In the genomic region with DNA sequence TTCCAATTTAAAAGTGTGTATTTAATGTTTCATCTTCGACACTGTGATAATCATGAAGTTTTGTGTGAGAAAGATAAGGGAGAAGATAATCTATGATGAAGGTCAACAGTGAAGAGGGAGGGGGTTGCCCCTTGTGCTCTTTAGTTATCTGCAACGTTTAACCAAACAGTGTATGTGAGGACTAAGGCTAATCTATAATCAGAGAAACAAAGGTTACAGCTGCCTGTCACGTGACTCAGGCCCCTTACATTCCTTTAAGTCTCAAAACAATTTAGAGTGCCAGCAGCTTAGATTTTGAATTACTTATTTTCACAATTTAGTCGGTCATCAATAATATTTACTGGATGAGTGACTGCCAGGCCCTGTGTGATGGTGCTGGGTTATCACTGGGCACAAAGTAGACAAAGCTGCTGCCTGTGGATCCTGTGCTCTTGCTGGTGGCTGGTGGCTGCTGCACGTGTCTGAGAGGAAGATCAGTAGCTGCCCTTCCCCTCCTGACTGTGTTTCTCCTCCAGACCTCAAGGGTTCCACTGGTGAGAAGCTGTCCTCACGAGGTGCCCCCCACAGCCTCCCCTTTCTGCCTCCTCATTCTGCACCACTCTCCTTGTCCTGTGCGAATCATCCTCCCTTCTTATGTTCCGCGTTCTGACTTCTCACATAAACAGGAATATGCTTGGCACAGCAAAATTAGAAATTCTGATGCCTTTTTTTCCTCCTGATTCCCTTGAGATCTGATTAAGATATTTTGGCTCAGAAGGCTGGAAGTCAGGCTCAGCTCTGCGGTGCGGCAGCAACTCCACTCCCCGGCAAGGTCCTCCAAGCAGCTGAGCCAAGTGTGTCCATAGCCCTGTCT, we compare ENCODE assay signal across 2 cellular contexts.
TF ChIP-seq lines count a peak whose summit lies in the region.

No MANE protein-coding gene starts in this region.

TF ChIP-seq in K562, 482 proteins besides CTCF, POLR2A, EP300 and RAD21:
- TF ChIP-seq RAD51 (IDR thresholded peaks at IDR 0.05; ENCODE audit: borderline replicate concordance, low read depth) (peak; percentile 65; the same call in 1 of the 2 replicates), ELF2 (CRISPR knock-in tag; IDR thresholded peaks at IDR 0.05) (no peak)
- TF ChIP-seq, protein P1, sequence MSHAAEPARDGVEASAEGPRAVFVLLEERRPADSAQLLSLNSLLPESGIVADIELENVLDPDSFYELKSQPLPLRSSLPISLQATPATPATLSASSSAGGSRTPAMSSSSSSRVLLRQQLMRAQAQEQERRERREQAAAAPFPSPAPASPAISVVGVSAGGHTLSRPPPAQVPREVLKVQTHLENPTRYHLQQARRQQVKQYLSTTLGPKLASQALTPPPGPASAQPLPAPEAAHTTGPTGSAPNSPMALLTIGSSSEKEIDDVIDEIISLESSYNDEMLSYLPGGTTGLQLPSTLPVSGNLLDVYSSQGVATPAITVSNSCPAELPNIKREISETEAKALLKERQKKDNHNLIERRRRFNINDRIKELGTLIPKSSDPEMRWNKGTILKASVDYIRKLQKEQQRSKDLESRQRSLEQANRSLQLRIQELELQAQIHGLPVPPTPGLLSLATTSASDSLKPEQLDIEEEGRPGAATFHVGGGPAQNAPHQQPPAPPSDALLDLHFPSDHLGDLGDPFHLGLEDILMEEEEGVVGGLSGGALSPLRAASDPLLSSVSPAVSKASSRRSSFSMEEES (CRISPR knock-in tag; IDR thresholded peaks at IDR 0.05), result peak; percentile 91
- TF ChIP-seq, protein P2, sequence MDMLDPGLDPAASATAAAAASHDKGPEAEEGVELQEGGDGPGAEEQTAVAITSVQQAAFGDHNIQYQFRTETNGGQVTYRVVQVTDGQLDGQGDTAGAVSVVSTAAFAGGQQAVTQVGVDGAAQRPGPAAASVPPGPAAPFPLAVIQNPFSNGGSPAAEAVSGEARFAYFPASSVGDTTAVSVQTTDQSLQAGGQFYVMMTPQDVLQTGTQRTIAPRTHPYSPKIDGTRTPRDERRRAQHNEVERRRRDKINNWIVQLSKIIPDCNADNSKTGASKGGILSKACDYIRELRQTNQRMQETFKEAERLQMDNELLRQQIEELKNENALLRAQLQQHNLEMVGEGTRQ (CRISPR knock-in tag; IDR thresholded peaks at IDR 0.05), result peak; percentile 45; the same call in 1 of the 2 replicates

TF ChIP-seq in HepG2, 621 proteins besides CTCF, POLR2A, EP300 and RAD21 (continues in another document):
- TF ChIP-seq HOXD1 (CRISPR knock-in tag; IDR thresholded peaks at IDR 0.05) (no peak), CEBPG (CRISPR knock-in tag; IDR thresholded peaks at IDR 0.05) (peak; percentile 32; the same call in 1 of the 2 replicates), THAP11 (CRISPR knock-in tag; IDR thresholded peaks at IDR 0.05) (no peak), ZNF350 (CRISPR knock-in tag; IDR thresholded peaks at IDR 0.05; ENCODE audit: borderline replicate concordance, low read depth) (no peak), HOXA3 (CRISPR knock-in tag; IDR thresholded peaks at IDR 0.05) (0 out of 2 replicates have a peak, but pooled peaks have one; percentile 14), DR1 (CRISPR knock-in tag; IDR thresholded peaks at IDR 0.05) (no peak), MED13 (CRISPR knock-in tag; IDR thresholded peaks at IDR 0.05) (no peak), SMAD3 (CRISPR knock-in tag; IDR thresholded peaks at IDR 0.05) (0 out of 2 replicates have a peak, but pooled peaks have one; percentile 18), BCL6 (CRISPR knock-in tag; IDR thresholded peaks at IDR 0.05) (peak; percentile 74), SAFB2 (CRISPR knock-in tag; IDR thresholded peaks at IDR 0.05; ENCODE audit: borderline replicate concordance, low read depth) (no peak), ZNF274 (CRISPR knock-in tag; IDR thresholded peaks at IDR 0.05) (no peak), RNF2 (conservative IDR thresholded peaks at IDR 0.05; ENCODE audit: low read depth) (no peak), ZSCAN30 (CRISPR knock-in tag; IDR thresholded peaks at IDR 0.05) (no peak), SOX6 (IDR thresholded peaks at IDR 0.05) (no peak), SOX6 (CRISPR knock-in tag; IDR thresholded peaks at IDR 0.05) (peak; percentile 98), SOX5 (CRISPR knock-in tag; IDR thresholded peaks at IDR 0.05; ENCODE audit: borderline replicate concordance) (peak; percentile 89), HOXA9 (CRISPR knock-in tag; IDR thresholded peaks at IDR 0.05; ENCODE audit: borderline replicate concordance) (no peak), MTF2 (CRISPR knock-in tag; IDR thresholded peaks at IDR 0.05; ENCODE audit: borderline replicate concordance) (no peak), RFX1 (IDR thresholded peaks at IDR 0.05) (no peak), SIX4 (CRISPR knock-in tag; IDR thresholded peaks at IDR 0.05) (no peak), PHF5A (CRISPR knock-in tag; IDR thresholded peaks at IDR 0.05; ENCODE audit: low read depth, unreplicated experiment) (no peak), ZNF180 (CRISPR knock-in tag; IDR thresholded peaks at IDR 0.05; ENCODE audit: borderline replicate concordance, low read depth) (no peak), FOXK2 (IDR thresholded peaks at IDR 0.05) (0 out of 2 replicates have a peak, but pooled peaks have one; percentile 21), MZF1 (CRISPR knock-in tag; IDR thresholded peaks at IDR 0.05; ENCODE audit: borderline replicate concordance) (no peak), ZNF549 (CRISPR knock-in tag; IDR thresholded peaks at IDR 0.05) (no peak)
- TF ChIP-seq, protein P3, sequence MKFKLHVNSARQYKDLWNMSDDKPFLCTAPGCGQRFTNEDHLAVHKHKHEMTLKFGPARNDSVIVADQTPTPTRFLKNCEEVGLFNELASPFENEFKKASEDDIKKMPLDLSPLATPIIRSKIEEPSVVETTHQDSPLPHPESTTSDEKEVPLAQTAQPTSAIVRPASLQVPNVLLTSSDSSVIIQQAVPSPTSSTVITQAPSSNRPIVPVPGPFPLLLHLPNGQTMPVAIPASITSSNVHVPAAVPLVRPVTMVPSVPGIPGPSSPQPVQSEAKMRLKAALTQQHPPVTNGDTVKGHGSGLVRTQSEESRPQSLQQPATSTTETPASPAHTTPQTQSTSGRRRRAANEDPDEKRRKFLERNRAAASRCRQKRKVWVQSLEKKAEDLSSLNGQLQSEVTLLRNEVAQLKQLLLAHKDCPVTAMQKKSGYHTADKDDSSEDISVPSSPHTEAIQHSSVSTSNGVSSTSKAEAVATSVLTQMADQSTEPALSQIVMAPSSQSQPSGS (CRISPR knock-in tag; IDR thresholded peaks at IDR 0.05), result no peak
- TF ChIP-seq, protein P4, sequence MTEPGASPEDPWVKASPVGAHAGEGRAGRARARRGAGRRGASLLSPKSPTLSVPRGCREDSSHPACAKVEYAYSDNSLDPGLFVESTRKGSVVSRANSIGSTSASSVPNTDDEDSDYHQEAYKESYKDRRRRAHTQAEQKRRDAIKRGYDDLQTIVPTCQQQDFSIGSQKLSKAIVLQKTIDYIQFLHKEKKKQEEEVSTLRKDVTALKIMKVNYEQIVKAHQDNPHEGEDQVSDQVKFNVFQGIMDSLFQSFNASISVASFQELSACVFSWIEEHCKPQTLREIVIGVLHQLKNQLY (CRISPR knock-in tag; IDR thresholded peaks at IDR 0.05), result peak; percentile 97
- TF ChIP-seq, protein P5, sequence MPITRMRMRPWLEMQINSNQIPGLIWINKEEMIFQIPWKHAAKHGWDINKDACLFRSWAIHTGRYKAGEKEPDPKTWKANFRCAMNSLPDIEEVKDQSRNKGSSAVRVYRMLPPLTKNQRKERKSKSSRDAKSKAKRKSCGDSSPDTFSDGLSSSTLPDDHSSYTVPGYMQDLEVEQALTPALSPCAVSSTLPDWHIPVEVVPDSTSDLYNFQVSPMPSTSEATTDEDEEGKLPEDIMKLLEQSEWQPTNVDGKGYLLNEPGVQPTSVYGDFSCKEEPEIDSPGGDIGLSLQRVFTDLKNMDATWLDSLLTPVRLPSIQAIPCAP (CRISPR knock-in tag; IDR thresholded peaks at IDR 0.05; ENCODE audit: low read depth), result no peak
- TF ChIP-seq, protein P6, sequence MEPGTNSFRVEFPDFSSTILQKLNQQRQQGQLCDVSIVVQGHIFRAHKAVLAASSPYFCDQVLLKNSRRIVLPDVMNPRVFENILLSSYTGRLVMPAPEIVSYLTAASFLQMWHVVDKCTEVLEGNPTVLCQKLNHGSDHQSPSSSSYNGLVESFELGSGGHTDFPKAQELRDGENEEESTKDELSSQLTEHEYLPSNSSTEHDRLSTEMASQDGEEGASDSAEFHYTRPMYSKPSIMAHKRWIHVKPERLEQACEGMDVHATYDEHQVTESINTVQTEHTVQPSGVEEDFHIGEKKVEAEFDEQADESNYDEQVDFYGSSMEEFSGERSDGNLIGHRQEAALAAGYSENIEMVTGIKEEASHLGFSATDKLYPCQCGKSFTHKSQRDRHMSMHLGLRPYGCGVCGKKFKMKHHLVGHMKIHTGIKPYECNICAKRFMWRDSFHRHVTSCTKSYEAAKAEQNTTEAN (CRISPR knock-in tag; conservative IDR thresholded peaks at IDR 0.05), result no peak
- TF ChIP-seq, protein P7, sequence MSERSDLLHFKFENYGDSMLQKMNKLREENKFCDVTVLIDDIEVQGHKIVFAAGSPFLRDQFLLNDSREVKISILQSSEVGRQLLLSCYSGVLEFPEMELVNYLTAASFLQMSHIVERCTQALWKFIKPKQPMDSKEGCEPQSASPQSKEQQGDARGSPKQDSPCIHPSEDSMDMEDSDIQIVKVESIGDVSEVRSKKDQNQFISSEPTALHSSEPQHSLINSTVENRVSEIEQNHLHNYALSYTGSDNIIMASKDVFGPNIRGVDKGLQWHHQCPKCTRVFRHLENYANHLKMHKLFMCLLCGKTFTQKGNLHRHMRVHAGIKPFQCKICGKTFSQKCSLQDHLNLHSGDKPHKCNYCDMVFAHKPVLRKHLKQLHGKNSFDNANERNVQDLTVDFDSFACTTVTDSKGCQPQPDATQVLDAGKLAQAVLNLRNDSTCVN (CRISPR knock-in tag; IDR thresholded peaks at IDR 0.05; ENCODE audit: borderline replicate concordance), result no peak
- TF ChIP-seq, protein P8, sequence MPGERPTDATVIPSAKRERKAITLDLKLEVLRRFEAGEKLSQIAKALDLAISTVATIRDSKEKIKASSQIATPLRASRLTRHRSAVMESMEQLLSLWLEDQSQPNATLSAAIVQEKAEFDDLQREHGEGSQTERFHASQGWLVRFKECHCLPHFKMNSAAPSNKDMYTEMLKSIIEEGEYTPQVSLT (CRISPR knock-in tag; IDR thresholded peaks at IDR 0.05; ENCODE audit: borderline replicate concordance, low read depth), result no peak
- TF ChIP-seq, protein P9, sequence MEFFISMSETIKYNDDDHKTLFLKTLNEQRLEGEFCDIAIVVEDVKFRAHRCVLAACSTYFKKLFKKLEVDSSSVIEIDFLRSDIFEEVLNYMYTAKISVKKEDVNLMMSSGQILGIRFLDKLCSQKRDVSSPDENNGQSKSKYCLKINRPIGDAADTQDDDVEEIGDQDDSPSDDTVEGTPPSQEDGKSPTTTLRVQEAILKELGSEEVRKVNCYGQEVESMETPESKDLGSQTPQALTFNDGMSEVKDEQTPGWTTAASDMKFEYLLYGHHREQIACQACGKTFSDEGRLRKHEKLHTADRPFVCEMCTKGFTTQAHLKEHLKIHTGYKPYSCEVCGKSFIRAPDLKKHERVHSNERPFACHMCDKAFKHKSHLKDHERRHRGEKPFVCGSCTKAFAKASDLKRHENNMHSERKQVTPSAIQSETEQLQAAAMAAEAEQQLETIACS (CRISPR knock-in tag; IDR thresholded peaks at IDR 0.05), result no peak
- TF ChIP-seq, protein P10, sequence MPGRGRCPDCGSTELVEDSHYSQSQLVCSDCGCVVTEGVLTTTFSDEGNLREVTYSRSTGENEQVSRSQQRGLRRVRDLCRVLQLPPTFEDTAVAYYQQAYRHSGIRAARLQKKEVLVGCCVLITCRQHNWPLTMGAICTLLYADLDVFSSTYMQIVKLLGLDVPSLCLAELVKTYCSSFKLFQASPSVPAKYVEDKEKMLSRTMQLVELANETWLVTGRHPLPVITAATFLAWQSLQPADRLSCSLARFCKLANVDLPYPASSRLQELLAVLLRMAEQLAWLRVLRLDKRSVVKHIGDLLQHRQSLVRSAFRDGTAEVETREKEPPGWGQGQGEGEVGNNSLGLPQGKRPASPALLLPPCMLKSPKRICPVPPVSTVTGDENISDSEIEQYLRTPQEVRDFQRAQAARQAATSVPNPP (CRISPR knock-in tag; IDR thresholded peaks at IDR 0.05), result peak; percentile 45; the same call in 1 of the 2 replicates
- TF ChIP-seq, protein P11, sequence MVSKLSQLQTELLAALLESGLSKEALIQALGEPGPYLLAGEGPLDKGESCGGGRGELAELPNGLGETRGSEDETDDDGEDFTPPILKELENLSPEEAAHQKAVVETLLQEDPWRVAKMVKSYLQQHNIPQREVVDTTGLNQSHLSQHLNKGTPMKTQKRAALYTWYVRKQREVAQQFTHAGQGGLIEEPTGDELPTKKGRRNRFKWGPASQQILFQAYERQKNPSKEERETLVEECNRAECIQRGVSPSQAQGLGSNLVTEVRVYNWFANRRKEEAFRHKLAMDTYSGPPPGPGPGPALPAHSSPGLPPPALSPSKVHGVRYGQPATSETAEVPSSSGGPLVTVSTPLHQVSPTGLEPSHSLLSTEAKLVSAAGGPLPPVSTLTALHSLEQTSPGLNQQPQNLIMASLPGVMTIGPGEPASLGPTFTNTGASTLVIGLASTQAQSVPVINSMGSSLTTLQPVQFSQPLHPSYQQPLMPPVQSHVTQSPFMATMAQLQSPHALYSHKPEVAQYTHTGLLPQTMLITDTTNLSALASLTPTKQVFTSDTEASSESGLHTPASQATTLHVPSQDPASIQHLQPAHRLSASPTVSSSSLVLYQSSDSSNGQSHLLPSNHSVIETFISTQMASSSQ (IDR thresholded peaks at IDR 0.05; ENCODE audit: low read depth), result peak; percentile 69; the same call in 1 of the 2 replicates
- TF ChIP-seq, protein P11 (CRISPR knock-in tag; IDR thresholded peaks at IDR 0.05; ENCODE audit: borderline replicate concordance), result peak; percentile 63; the same call in 1 of the 2 replicates
